14 cellular contexts compared by ENCODE assay signal in the genomic region with DNA sequence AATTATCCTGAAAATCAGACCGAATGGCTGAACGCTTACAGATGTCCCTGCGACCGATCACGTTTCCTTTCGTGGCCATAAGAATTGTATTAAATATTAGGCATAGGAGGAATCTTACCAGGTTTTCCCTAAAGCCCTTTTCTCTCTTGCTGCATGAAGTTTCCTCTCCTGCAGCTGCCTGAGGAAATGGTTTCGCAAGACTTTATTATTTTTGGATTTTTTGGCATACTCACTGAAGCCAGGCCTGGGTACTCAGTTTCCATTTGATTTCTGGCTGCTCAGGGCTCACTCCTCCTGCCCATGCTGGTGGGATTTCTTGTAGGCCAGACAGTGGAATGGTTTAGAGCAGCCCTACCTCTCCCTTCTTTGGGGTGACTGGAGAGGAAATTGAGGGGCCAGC.
DNase-seq lines count a peak whose midpoint lies in the region; ATAC-seq and TF ChIP-seq lines count a peak whose summit lies in the region.
"Had no signal": no experiment of that assay in that cellular context is flagged by ENCODE, and none has a peak within 500 bp of the region (broad histone marks: within the 10 kb centered on the region; RNA-seq: fewer than 3 reads in every experiment).

No MANE protein-coding gene starts in this region.

- H3K4me1 ChIP-seq in adipocyte (ENCODE audit: control insufficient read depth, insufficient read depth, low read length) (peaks cover 23% of the 10 kb centered on the region), subcutaneous abdominal adipose tissue (ENCODE audit: control insufficient read depth in 5 of 5, insufficient read depth in 5 of 5, low read length in 5 of 5) (peaks cover 4 to 47% (median 46%) of the 10 kb centered on the region in 5 donors), esophagus muscularis mucosa (peaks cover 16 to 71% (median 68%) of the 10 kb centered on the region in 4 donors)

- TF ChIP-seq POLR2A in esophagus muscularis mucosa (IDR thresholded peaks at IDR 0.05; ENCODE audit: low read depth): no peak

- H3K9me3 ChIP-seq in adipocyte (ENCODE audit: control insufficient read depth, low read length) (no peaks in the 10 kb centered on the region), subcutaneous abdominal adipose tissue (ENCODE audit: control insufficient read depth in 5 of 5, low read length in 5 of 5) (no peaks in the 10 kb centered on the region), esophagus muscularis mucosa (no peaks in the 10 kb centered on the region)
- H3K9me3 ChIP-seq: left lung, transverse colon had no signal

- H3K27ac ChIP-seq in subcutaneous abdominal adipose tissue (ENCODE audit: low read depth, low read length) (peak overlapping the region; percentile 24), esophagus muscularis mucosa (replicated peaks in 1 of 4) (peak overlapping the region in 1 of 4 donors; percentile 40)
- H3K27ac ChIP-seq: left lung had no signal

- no peaks in the 10 kb centered on the region for H3K27me3 ChIP-seq in adipocyte (replicated peaks; ENCODE audit: control insufficient read depth, insufficient read depth, low read length)
- no peaks in the 10 kb centered on the region for H3K27me3 ChIP-seq in subcutaneous abdominal adipose tissue (ENCODE audit: control insufficient read depth in 5 of 5, insufficient read depth in 4 of 5, low read length in 5 of 5)
- H3K27me3 ChIP-seq in esophagus muscularis mucosa: no peaks in the 10 kb centered on the region
- H3K27me3 ChIP-seq: transverse colon had no signal

- WGBS in esophagus muscularis mucosa: 77% methylated on average over 7 of the region's 7 CpGs

- no peak for TF ChIP-seq EP300 in esophagus muscularis mucosa (IDR thresholded peaks at IDR 0.05)

- peak overlapping the region; percentile 16 for H3K9ac ChIP-seq in adipocyte (ENCODE audit: low read length)
- peak overlapping the region in 1 of 5 donors; percentile 49 for H3K9ac ChIP-seq in subcutaneous abdominal adipose tissue (ENCODE audit: low read length in 5 of 5)

- H3K36me3 ChIP-seq in adipocyte (ENCODE audit: control insufficient read depth, insufficient read depth, low read length, severe bottlenecking): peaks cover 2% of the 10 kb centered on the region
- H3K36me3 ChIP-seq in subcutaneous abdominal adipose tissue (ENCODE audit: control insufficient read depth in 5 of 5, insufficient read depth in 5 of 5, low read length in 5 of 5): no peaks in the 10 kb centered on the region
- no peaks in the 10 kb centered on the region for H3K36me3 ChIP-seq in esophagus muscularis mucosa
- H3K36me3 ChIP-seq: left lung, transverse colon had no signal

- TF ChIP-seq CTCF in foreskin fibroblast (IDR thresholded peaks at IDR 0.05; ENCODE audit: low read depth, low read length) (no peak), esophagus muscularis mucosa (IDR thresholded peaks at IDR 0.05) (no peak)

- peak overlapping the region; percentile 28 for H3K4me3 ChIP-seq in adipocyte (ENCODE audit: low read length)
- no peak overlapping the region for H3K4me3 ChIP-seq in foreskin fibroblast (ENCODE audit: low read depth in 1 of 2, low read length in 2 of 2)
- H3K4me3 ChIP-seq in subcutaneous abdominal adipose tissue (ENCODE audit: low read depth in 1 of 5, low read length in 5 of 5): no peak overlapping the region
- no peak overlapping the region for H3K4me3 ChIP-seq in esophagus muscularis mucosa
- H3K4me3 ChIP-seq: left lung, transverse colon had no signal

- ATAC-seq in GM18520 (IDR thresholded peaks at IDR 0.05; ENCODE audit: unreplicated experiment): no peak
- ATAC-seq: left lung had no signal

- DNase-seq in GM03348 (ENCODE audit: low spot score): peak; percentile 67
- DNase-seq in adipocyte (ENCODE audit: low read depth): peak; percentile 80
- DNase-seq in foreskin fibroblast: peak; percentile 29 to 61
- no peak for DNase-seq in stimulated activated CD4-positive, alpha-beta T cell treated with anti-CD3 and anti-CD28 coated beads, Interleukin-15, amount 100 ng/mL, for 24 hours
- no peak for DNase-seq in effector CD8-positive, alpha-beta T cell (lab: John Stamatoyannopoulos, UW)
- no peak for DNase-seq in esophagus muscularis mucosa (ENCODE audit: extremely low spot score)
- DNase-seq: activated naive CD8-positive, alpha-beta T cell treated with anti-CD3 and anti-CD28 coated beads for 36 hours; activated T-cell treated with anti-CD3 and anti-CD28 coated beads for 4 hours; left lung; NCI-H2081 treated with DMSO at 0.1 percent for 48 hours; NCI-H69; transverse colon had no signal

- intact Hi-C loops in esophagus muscularis mucosa (cut with DNase I): no loop called here

Comparison
In these comparisons a context has a peak if more than half of its experiments do, and no peak if none do; other contexts are left out.
1. DNase-seq: peak in GM03348 (single experiment), adipocyte (single experiment) and foreskin fibroblast (2 of 2); none in stimulated activated CD4-positive, alpha-beta T cell treated with anti-CD3 and anti-CD28 coated beads, Interleukin-15, amount 100 ng/mL, for 24 hours (single experiment), effector CD8-positive, alpha-beta T cell (single experiment) and esophagus muscularis mucosa (single experiment).